In the genomic region with DNA sequence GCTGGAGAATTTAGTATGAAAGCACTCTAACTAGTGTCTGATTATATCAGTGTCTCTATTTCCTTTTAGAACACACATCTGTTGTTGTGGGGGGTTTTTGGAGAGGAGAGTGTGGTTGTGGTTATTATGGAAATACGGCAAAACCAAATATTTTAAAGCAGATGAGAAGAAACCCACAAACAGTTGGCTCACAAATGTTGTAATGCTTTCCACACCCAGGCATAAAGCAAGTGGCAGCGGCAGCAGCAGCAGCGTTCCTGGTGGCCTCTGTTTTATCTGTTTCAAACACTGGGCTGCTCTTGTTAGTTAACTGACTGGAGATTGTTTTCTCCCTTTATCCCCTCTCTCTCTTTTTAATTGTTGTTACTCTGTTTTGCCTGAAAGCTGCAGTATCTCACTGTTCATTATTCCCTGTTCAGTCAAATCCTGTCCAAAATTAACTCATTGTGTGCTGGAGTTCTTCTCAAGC, we compare ENCODE assay signal across 9 cellular contexts.
DNase-seq lines count a peak whose midpoint lies in the region; TF ChIP-seq lines count a peak whose summit lies in the region.
"Had no signal": no experiment of that assay in that cellular context is flagged by ENCODE, and none has a peak within 500 bp of the region (broad histone marks: within the 10 kb centered on the region; RNA-seq: fewer than 3 reads in every experiment).

No MANE protein-coding gene starts in this region.

- TF ChIP-seq CTCF in HL-60 (IDR thresholded peaks at IDR 0.05; ENCODE audit: insufficient read depth, low read length), result no peak

- peak overlapping the region; percentile 57 for H3K27ac ChIP-seq in HL-60 (replicated peaks)

- no peak overlapping the region for H3K4me3 ChIP-seq in HL-60 (replicated peaks; ENCODE audit: insufficient read depth, low read length)

- H3K27me3 ChIP-seq in HL-60 (ENCODE audit: insufficient read depth, poor library complexity, severe bottlenecking), result no peaks in the 10 kb centered on the region

- peak; percentile 57 for DNase-seq in EL
- DNase-seq in HL-60 (ENCODE audit: low read depth in 1 of 2, low spot score in 1 of 2), result peak; percentile 31 to 90
- peak; percentile 46 for DNase-seq in astrocyte of the hippocampus (ENCODE audit: low read depth, low spot score)
- peak; percentile 94 for DNase-seq in myocyte (ENCODE audit: low read depth)
- no peak for DNase-seq in activated naive CD4-positive, alpha-beta T cell treated with Interleukin-2 at 50 U/mL for 16 hours
- DNase-seq in NCI-H524 treated with DMSO at 0.1 percent for 48 hours (lab: John Stamatoyannopoulos, UW), result no peak
- no peak for DNase-seq in SKM-1 (lab: John Stamatoyannopoulos, UW; ENCODE audit: unreplicated experiment)
- no peak for DNase-seq in putamen (ENCODE audit: low spot score)
- DNase-seq: activated T-cell treated with anti-CD3 and anti-CD28 coated beads for 4 hours had no signal

Comparison
In these comparisons a context has a peak if more than half of its experiments do, and no peak if none do; other contexts are left out.
1. DNase-seq: peak in EL (single experiment), HL-60 (2 of 2), astrocyte of the hippocampus (single experiment) and myocyte (single experiment); none in activated naive CD4-positive, alpha-beta T cell treated with Interleukin-2 at 50 U/mL for 16 hours (single experiment), NCI-H524 treated with DMSO at 0.1 percent for 48 hours (single experiment), SKM-1 (single experiment) and putamen (single experiment).